ENCODE assay signal across 14 cellular contexts in genomic region chr17:69764137-69764536, GRCh38.
"Had no signal": no experiment of that assay in that cellular context is flagged by ENCODE, and none has a peak within 500 bp of the region (broad histone marks: within the 10 kb centered on the region; RNA-seq: fewer than 3 reads in every experiment).

No MANE protein-coding gene starts in this region.

- DNase-seq: activated CD4-positive, alpha-beta T cell treated with anti-CD3 and anti-CD28 coated beads, Interleukin-2, amount 10 ng/mL, durations not matched to agents 24 days and 14 days; activated naive CD4-positive, alpha-beta T cell treated with Interleukin-2 at 50 U/mL for 16 hours; activated naive CD8-positive, alpha-beta T cell treated with anti-CD3 and anti-CD28 coated beads, Interleukin-2, amount 50 U/mL, for 24 hours; cerebellar nuclear complex; gastrocnemius medialis; heart right ventricle; left ventricle myocardium superior; stimulated activated CD4-positive, alpha-beta T cell treated with anti-CD3 and anti-CD28 coated beads, Interleukin-4, amount 100 ng/mL, for 4 hours had no signal

- H3K9me3 ChIP-seq: gastrocnemius medialis, heart right ventricle, right atrium auricular region, vagina had no signal

- FAIRE-seq: keratinocyte had no signal

- ATAC-seq: activated naive CD8-positive, alpha-beta T cell treated with anti-CD3 and anti-CD28 coated beads, Interleukin-2, amount 50 U/mL, for 24 hours; gastrocnemius medialis; heart right ventricle; left ventricle myocardium superior; WTC11 had no signal

- H3K27ac ChIP-seq: gastrocnemius medialis, heart right ventricle, right atrium auricular region, skin epidermis, vagina had no signal

- H3K36me3 Mint-ChIP-seq: WTC11 had no signal

- H3K36me3 ChIP-seq: gastrocnemius medialis, heart right ventricle, right atrium auricular region, vagina had no signal

- H3K4me1 ChIP-seq: gastrocnemius medialis, heart right ventricle, right atrium auricular region had no signal

- H3K4me3 Mint-ChIP-seq: activated CD4-positive, alpha-beta T cell treated with anti-CD3 and anti-CD28 coated beads, Interleukin-2, amount 10 ng/mL, durations not matched to agents 24 days and 14 days; activated naive CD8-positive, alpha-beta T cell treated with anti-CD3 and anti-CD28 coated beads, Interleukin-2, amount 50 U/mL, for 24 hours; T-helper 1 cell treated with Interleukin-12 subunit alpha and Interleukin-12 subunit beta and Interleukin-4 antibody, amounts not matched to agents 30 μg/mL and 1 μg/mL, for 36 hours; WTC11 had no signal

- H3K9me3 Mint-ChIP-seq: activated CD4-positive, alpha-beta T cell treated with anti-CD3 and anti-CD28 coated beads, Interleukin-2, amount 10 ng/mL, durations not matched to agents 24 days and 14 days; activated naive CD8-positive, alpha-beta T cell treated with anti-CD3 and anti-CD28 coated beads, Interleukin-2, amount 50 U/mL, for 24 hours; T-helper 1 cell treated with Interleukin-12 subunit alpha and Interleukin-12 subunit beta and Interleukin-4 antibody, amounts not matched to agents 30 μg/mL and 1 μg/mL, for 36 hours; WTC11 had no signal

- H3K27me3 ChIP-seq: gastrocnemius medialis, heart right ventricle, right atrium auricular region, vagina had no signal

- H3K27ac Mint-ChIP-seq: activated CD4-positive, alpha-beta T cell treated with anti-CD3 and anti-CD28 coated beads, Interleukin-2, amount 10 ng/mL, durations not matched to agents 24 days and 14 days; activated naive CD8-positive, alpha-beta T cell treated with anti-CD3 and anti-CD28 coated beads, Interleukin-2, amount 50 U/mL, for 24 hours; T-helper 1 cell treated with Interleukin-12 subunit alpha and Interleukin-12 subunit beta and Interleukin-4 antibody, amounts not matched to agents 30 μg/mL and 1 μg/mL, for 36 hours; WTC11 had no signal

- H3K4me3 ChIP-seq: gastrocnemius medialis, heart right ventricle, right atrium auricular region, skin epidermis, vagina had no signal
